In genomic region chr1:196603651-196604050, GRCh38 we compare ENCODE assay signal across 23 cellular contexts.
"Had no signal": no experiment of that assay in that cellular context is flagged by ENCODE, and none has a peak within 500 bp of the region (broad histone marks: within the 10 kb centered on the region; RNA-seq: fewer than 3 reads in every experiment).

No MANE protein-coding gene starts in this region.

- H3K9me3 ChIP-seq: MG63, SJSA1 had no signal

- H3K36me3 ChIP-seq: MG63, SJSA1 had no signal

- DNase-seq: Karpas-422, KG1, MG63, NCI-H1092, NCI-H1105 treated with DMSO at 0.1 percent for 48 hours, NCI-H1417 treated with DMSO at 0.1 percent for 48 hours, NCI-H146, NCI-H1694 treated with DMSO at 0.1 percent for 48 hours, NCI-H2029, NCI-H2081 treated with DMSO at 0.1 percent for 48 hours, NCI-H2171, NCI-H226, NCI-H446, NCI-H510A, NCI-H524 treated with DMSO at 0.1 percent for 48 hours, NCI-H774, Right ventricle myocardium superior, RPMI8226, SIG-M5 had no signal

- FAIRE-seq: HTR-8/SVneo had no signal

- H3K27ac ChIP-seq: HL-60, SJSA1, SK-N-MC had no signal

- H3K27me3 ChIP-seq: MG63 had no signal

- H3K4me3 ChIP-seq: MG63, SJSA1, SK-N-MC had no signal
